Comparison of ENCODE assay signal across 25 cellular contexts in the genomic region with DNA sequence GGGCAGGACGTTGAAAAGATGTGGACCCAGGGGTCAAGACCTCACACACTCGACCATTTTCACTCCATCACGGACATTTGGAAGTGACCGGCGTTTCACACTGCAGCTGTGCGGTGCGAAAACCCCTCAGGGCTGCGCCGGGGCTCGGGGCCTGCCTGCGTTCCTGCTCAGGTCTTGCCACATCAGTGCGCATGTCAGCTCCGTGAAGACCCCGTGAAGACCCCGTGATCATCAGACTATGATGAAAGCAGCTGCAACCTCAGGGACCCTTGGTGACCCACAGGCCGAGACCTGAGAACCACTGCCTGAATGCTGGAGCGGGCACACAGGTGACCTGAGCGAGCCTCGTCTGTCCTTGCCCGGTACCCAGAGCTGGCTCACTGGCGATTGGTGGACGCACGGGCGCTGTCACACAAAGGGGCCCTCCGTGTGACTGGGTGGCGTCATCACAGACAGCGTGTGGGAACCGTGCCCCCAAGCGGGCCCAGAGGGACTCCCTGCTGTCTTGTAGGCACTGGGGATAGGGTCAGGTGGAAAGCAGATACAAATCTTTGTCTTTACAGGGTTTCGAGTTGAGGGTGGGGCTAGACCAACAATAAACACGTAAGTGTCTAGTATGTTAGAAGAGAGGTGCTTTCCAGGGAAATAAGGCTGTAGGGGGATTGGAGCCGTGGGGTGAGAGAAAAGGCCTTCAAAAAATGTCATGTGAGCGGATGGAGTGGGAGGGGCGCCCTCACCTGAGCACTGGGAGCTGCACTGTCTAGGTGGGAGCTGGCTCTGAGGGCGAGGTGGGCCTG. TPM values are rescaled to one million over a fixed set of nuclear protein-coding genes. Genes with fewer than 3 reads are reported as not detected.
A peak's percentile ranks its signal among the peaks of the same experiment; 100 is the strongest.
DNase-seq lines count a peak whose midpoint lies in the region; ATAC-seq, FAIRE-seq and TF ChIP-seq lines count a peak whose summit lies in the region.
"Had no signal": no experiment of that assay in that cellular context is flagged by ENCODE, and none has a peak within 500 bp of the region (broad histone marks: within the 10 kb centered on the region; RNA-seq: fewer than 3 reads in every experiment).

No MANE protein-coding gene starts in this region.

- no peaks in the 10 kb centered on the region for H3F3A ChIP-seq in SK-N-SH (replicated peaks; ENCODE audit: insufficient read depth)

- CTCF ChIA-PET in SK-N-SH (lab: Yijun Ruan, JAX), result interaction anchor here (0.7 kb wide), 1 partner anchor 13 kb away, joined by 3 read pairs; the partner anchor contains the start of gene MSANTD1
- CTCF ChIA-PET in WTC11 (lab: Charles Lee), result interaction anchor here (3.2 kb wide), 1 partner anchor 57 kb away, joined by 12 read pairs; no protein-coding TSS in a partner anchor
- CTCF ChIA-PET in CD4-positive, alpha-beta memory T cell (lab: Charles Lee; ENCODE audit: partially characterized antibody), result no interaction called here

- TF ChIP-seq EP300 in SK-N-SH (IDR thresholded peaks at IDR 0.05; ENCODE audit: borderline replicate concordance in 1 of 2, low read depth in 1 of 2, low read length in 1 of 2), result no peak
- TF ChIP-seq EP300 in stomach (IDR thresholded peaks at IDR 0.05), result no peak

- ATAC-seq in SK-N-SH treated with all-trans-retinoic acid at 6 μM for 48 hours (no peak), WTC11 (no peak), HG03432 (IDR thresholded peaks at IDR 0.05; ENCODE audit: unreplicated experiment) (no peak)
- ATAC-seq: left lobe of liver; stimulated activated memory B cell treated with anti-CD40 and anti-IgM and Interleukin-4, amounts not matched to agents 10 μg/mL and 1 μg/mL and 100 μg/mL, for 72 hours had no signal

- H3K36me3 ChIP-seq in SK-N-SH (replicated peaks in 1 of 2; ENCODE audit: control insufficient read depth in 1 of 2, insufficient read depth in 2 of 2, low read length in 1 of 2), result no peaks in the 10 kb centered on the region
- no peaks in the 10 kb centered on the region for H3K36me3 ChIP-seq in kidney (ENCODE audit: control insufficient read depth in 1 of 2, insufficient read depth in 2 of 2, low read length in 2 of 2)
- peaks cover 0 to 2% (median under 1%) of the 10 kb centered on the region in 4 donors for H3K36me3 ChIP-seq in stomach
- H3K36me3 ChIP-seq in CD4-positive, alpha-beta memory T cell (ENCODE audit: insufficient read depth, low read length), result no peaks in the 10 kb centered on the region
- H3K36me3 ChIP-seq: SJCRH30 had no signal

- TF ChIP-seq RAD21 in SK-N-SH (IDR thresholded peaks at IDR 0.05; ENCODE audit: low read length), result no peak

- H3K79me2 ChIP-seq in SK-N-SH (ENCODE audit: insufficient read depth), result no peaks in the 10 kb centered on the region

- intact Hi-C loops in kidney (cut with DNase I), result no loop called here
- intact Hi-C loops in stomach (cut with DNase I; ENCODE audit: low total_unique reads), result no loop called here
- intact Hi-C loops in CD4-positive, alpha-beta memory T cell (cut with micrococcal nuclease), result no loop called here

- H2AFZ ChIP-seq in SK-N-SH (ENCODE audit: low read depth), result no peak overlapping the region
- H2AFZ ChIP-seq: PC-9 had no signal

- H3K27ac ChIP-seq in SK-N-SH (ENCODE audit: low read depth in 2 of 2, low read length in 1 of 2) (no peak overlapping the region), kidney (ENCODE audit: low read depth in 2 of 2, low read length in 2 of 2) (no peak overlapping the region), stomach (no peak overlapping the region)
- H3K27ac ChIP-seq in CD4-positive, alpha-beta memory T cell (ENCODE audit: low read depth, low read length), result no peak overlapping the region
- H3K27ac ChIP-seq: 22Rv1, PC-9, SJCRH30, skin epidermis had no signal

- no peak overlapping the region for H3K4me3 Mint-ChIP-seq in WTC11
- no peak overlapping the region for H3K4me3 Mint-ChIP-seq in CD4-positive, alpha-beta memory T cell
- H3K4me3 Mint-ChIP-seq: activated CD4-positive, alpha-beta T cell treated with anti-CD3 and anti-CD28 coated beads, Interleukin-2, amount 10 ng/mL, durations not matched to agents 24 days and 14 days; IgD-negative memory B cell; nephron; stimulated activated memory B cell treated with anti-CD40 and anti-IgM and Interleukin-4, amounts not matched to agents 10 μg/mL and 1 μg/mL and 100 μg/mL, for 72 hours had no signal

- H3K27ac Mint-ChIP-seq in WTC11, result no peak overlapping the region
- peak overlapping the region in 1 of 7 donors; percentile 44 for H3K27ac Mint-ChIP-seq in CD4-positive, alpha-beta memory T cell
- H3K27ac Mint-ChIP-seq: activated CD4-positive, alpha-beta T cell treated with anti-CD3 and anti-CD28 coated beads, Interleukin-2, amount 10 ng/mL, durations not matched to agents 24 days and 14 days; nephron; stimulated activated memory B cell treated with anti-CD40 and anti-IgM and Interleukin-4, amounts not matched to agents 10 μg/mL and 1 μg/mL and 100 μg/mL, for 72 hours had no signal

- TF ChIP-seq CTCF in SK-N-SH (IDR thresholded peaks at IDR 0.05), result no peak
- TF ChIP-seq CTCF in WTC11 (IDR thresholded peaks at IDR 0.05), result no peak
- TF ChIP-seq CTCF in kidney (IDR thresholded peaks at IDR 0.05; ENCODE audit: borderline replicate concordance, extremely low read depth, insufficient read depth), result no peak
- no peak for TF ChIP-seq CTCF in stomach (IDR thresholded peaks at IDR 0.05)

- H3K9me3 ChIP-seq in SK-N-SH, result no peaks in the 10 kb centered on the region
- H3K9me3 ChIP-seq in kidney (ENCODE audit: control insufficient read depth in 1 of 2, low read length in 2 of 2), result no peaks in the 10 kb centered on the region
- no peaks in the 10 kb centered on the region for H3K9me3 ChIP-seq in stomach
- H3K9me3 ChIP-seq in CD4-positive, alpha-beta memory T cell (ENCODE audit: control insufficient read depth in 1 of 2, low read length in 2 of 2), result no peaks in the 10 kb centered on the region
- H3K9me3 ChIP-seq: SJCRH30 had no signal

- H3K27me3 ChIP-seq in SK-N-SH (ENCODE audit: insufficient read depth) (no peaks in the 10 kb centered on the region), stomach (no peaks in the 10 kb centered on the region)
- no peaks in the 10 kb centered on the region for H3K27me3 ChIP-seq in CD4-positive, alpha-beta memory T cell (ENCODE audit: insufficient read depth, low read length)
- H3K27me3 ChIP-seq: SJCRH30 had no signal

- no peaks in the 10 kb centered on the region for H3K27me3 Mint-ChIP-seq in WTC11 (ENCODE audit: low read depth)
- no peaks in the 10 kb centered on the region for H3K27me3 Mint-ChIP-seq in CD4-positive, alpha-beta memory T cell
- H3K27me3 Mint-ChIP-seq: activated CD4-positive, alpha-beta T cell treated with anti-CD3 and anti-CD28 coated beads, Interleukin-2, amount 10 ng/mL, durations not matched to agents 24 days and 14 days; stimulated activated memory B cell treated with anti-CD40 and anti-IgM and Interleukin-4, amounts not matched to agents 10 μg/mL and 1 μg/mL and 100 μg/mL, for 72 hours had no signal

- DNase-seq in SK-N-SH (peak; percentile 17), WTC11 (ENCODE audit: low spot score) (peak; percentile 6), kidney (peak; percentile 55), stomach (peak; percentile 17)
- no peak for DNase-seq in stimulated activated CD4-positive, alpha-beta T cell treated with anti-CD3 and anti-CD28 coated beads, Interleukin-1b, Interleukin-23, amount 100 ng/mL, for 48 hours
- DNase-seq in CD4-positive, alpha-beta memory T cell, result no peak
- DNase-seq: activated CD4-positive, alpha-beta T cell treated with anti-CD3 and anti-CD28 coated beads, Interleukin-2, amount 10 ng/mL, durations not matched to agents 24 days and 14 days; activated gamma-delta T cell treated with Interleukin-2 at 50 U/mL for 16 hours; amygdala; COR-L47; dermis blood vessel endothelial cell; DMS79 treated with DMSO at 0.1 percent for 48 hours; NCI-H1417; NCI-H2081 treated with DMSO at 0.1 percent for 48 hours; PC-9 had no signal

- no peaks in the 10 kb centered on the region for H3K9me2 ChIP-seq in SK-N-SH

- no peak for FAIRE-seq in kidney (lab: Jason Lieb, UNC)
- FAIRE-seq: endothelial cell of umbilical vein had no signal

- H3K9ac ChIP-seq in SK-N-SH (no peak overlapping the region), kidney (ENCODE audit: low read length in 2 of 2) (no peak overlapping the region)

- POLR2A ChIA-PET in SK-N-SH (lab: Yijun Ruan, JAX), result no interaction called here
- POLR2A ChIA-PET in WTC11 (lab: Charles Lee), result no interaction called here
- POLR2A ChIA-PET in CD4-positive, alpha-beta memory T cell (lab: Charles Lee; ENCODE audit: partially characterized antibody), result no interaction called here

- H3K4me1 ChIP-seq in SK-N-SH (ENCODE audit: control insufficient read depth in 1 of 2, insufficient read depth in 2 of 2, low read depth in 1 of 2, low read length in 1 of 2), result no peaks in the 10 kb centered on the region
- no peaks in the 10 kb centered on the region for H3K4me1 ChIP-seq in kidney (ENCODE audit: control insufficient read depth in 1 of 2, insufficient read depth in 1 of 2, low read depth in 1 of 2, low read length in 2 of 2)
- H3K4me1 ChIP-seq in stomach, result no peaks in the 10 kb centered on the region
- no peaks in the 10 kb centered on the region for H3K4me1 ChIP-seq in CD4-positive, alpha-beta memory T cell (ENCODE audit: insufficient read depth, low read length)
- H3K4me1 ChIP-seq: SJCRH30 had no signal

- H3K4me2 ChIP-seq in SK-N-SH, result no peak overlapping the region
- H3K4me2 ChIP-seq: PC-9 had no signal

- no peaks in the 10 kb centered on the region for H3K9me3 Mint-ChIP-seq in WTC11
- peaks cover 0 to 4% (median 0%) of the 10 kb centered on the region in 8 donors for H3K9me3 Mint-ChIP-seq in CD4-positive, alpha-beta memory T cell
- H3K9me3 Mint-ChIP-seq: activated CD4-positive, alpha-beta T cell treated with anti-CD3 and anti-CD28 coated beads, Interleukin-2, amount 10 ng/mL, durations not matched to agents 24 days and 14 days; IgD-negative memory B cell; nephron; stimulated activated memory B cell treated with anti-CD40 and anti-IgM and Interleukin-4, amounts not matched to agents 10 μg/mL and 1 μg/mL and 100 μg/mL, for 72 hours had no signal

- no peak for TF ChIP-seq POLR2A in stomach (IDR thresholded peaks at IDR 0.05)

- no peaks in the 10 kb centered on the region for H4K20me1 ChIP-seq in SK-N-SH (ENCODE audit: insufficient read depth)

- H3K36me3 Mint-ChIP-seq in WTC11, result no peaks in the 10 kb centered on the region
- peaks cover 0 to 1% of the 10 kb centered on the region in 2 donors for H3K36me3 Mint-ChIP-seq in CD4-positive, alpha-beta memory T cell

- no peaks in the 10 kb centered on the region for H3K4me1 Mint-ChIP-seq in WTC11
- no peaks in the 10 kb centered on the region for H3K4me1 Mint-ChIP-seq in CD4-positive, alpha-beta memory T cell
- H3K4me1 Mint-ChIP-seq: activated CD4-positive, alpha-beta T cell treated with anti-CD3 and anti-CD28 coated beads, Interleukin-2, amount 10 ng/mL, durations not matched to agents 24 days and 14 days; nephron had no signal

- no peak overlapping the region for H3K4me3 ChIP-seq in SK-N-SH (ENCODE audit: low read depth in 2 of 2, low read length in 1 of 2)
- H3K4me3 ChIP-seq in kidney (ENCODE audit: low read length in 2 of 2), result no peak overlapping the region
- H3K4me3 ChIP-seq in stomach, result no peak overlapping the region
- no peak overlapping the region for H3K4me3 ChIP-seq in CD4-positive, alpha-beta memory T cell (ENCODE audit: low read length in 2 of 2)
- H3K4me3 ChIP-seq: PC-9, SJCRH30, skin epidermis had no signal

- WGBS in SK-N-SH (ENCODE audit: low lambda C conversion rate), result 74% methylated on average over 20 of the region's 35 CpGs
- 85 to 91% (median 90%) methylated on average over 20 to 35 of the region's 35 CpGs for WGBS in stomach, 5 donors

RNA-seq across cellular contexts. Expression of gene MSANTD1, which starts 12.7 kb away (rescaled TPM):
- 0.15 and 0.18 TPM in 2 replicates for polyA plus RNA-seq in SK-N-SH (2012; rRNA removed)
- polyA plus RNA-seq in SK-N-SH (2012; cell fraction: cytosol; rRNA removed), result 0.07 and 0.08 TPM in 2 replicates
- 1.6 and 1.8 TPM in 2 replicates for polyA plus RNA-seq in SK-N-SH (2012; cell fraction: nucleus; rRNA removed)
- total RNA-seq in WTC11 (2021), result 0.98 to 1.1 TPM (median 0.99 TPM) in 3 replicates
- total RNA-seq in kidney, result 0.91 TPM
- not detected for polyA plus RNA-seq in kidney (ENCODE audit: insufficient read depth, low read depth, low replicate concordance)
- total RNA-seq in stomach, result 1 to 10 TPM in 4 of 5 donors, not detected in 1; 1.7 to 5.8 (median 4.1) TPM
- 1 to 10 TPM in 1 of 3 donors, under 1 TPM in 1, not detected in 1; 0.31 to 1.1 TPM for polyA plus RNA-seq in stomach
- 1 to 10 TPM; 2.0 to 2.2 TPM for total RNA-seq in CD4-positive, alpha-beta memory T cell
- under 1 TPM in 1 of 2 donors, not detected in 1; 0.08 TPM for polyA plus RNA-seq in CD4-positive, alpha-beta memory T cell
- polyA plus RNA-seq: IgD-negative memory B cell had no signal

RNA-seq across cellular contexts. Expression of gene RGS12, which starts 31.2 kb away (rescaled TPM):
- 11.4 and 18.4 TPM in 2 replicates for polyA plus RNA-seq in SK-N-SH (2012; rRNA removed)
- polyA plus RNA-seq in SK-N-SH (2012; cell fraction: cytosol; rRNA removed), result 7.2 and 9.5 TPM in 2 replicates
- 50.2 and 78.3 TPM in 2 replicates for polyA plus RNA-seq in SK-N-SH (2012; cell fraction: nucleus; rRNA removed)
- total RNA-seq in WTC11 (2021), result 21.0 to 24.7 TPM (median 24.2 TPM) in 3 replicates
- total RNA-seq in kidney, result 35.5 TPM
- 18.0 TPM for polyA plus RNA-seq in kidney (ENCODE audit: insufficient read depth, low read depth, low replicate concordance)
- 10 to 100 TPM in 2 of 5 donors, 1 to 10 TPM in 3; 3.5 to 51.8 (median 9.0) TPM for total RNA-seq in stomach
- polyA plus RNA-seq in stomach, result 10 to 100 TPM; 18.9 to 35.2 (median 20.5) TPM
- 10 to 100 TPM in 1 of 2 experiments, 1 to 10 TPM in 1; 9.7 to 10.6 TPM for total RNA-seq in CD4-positive, alpha-beta memory T cell
- polyA plus RNA-seq in CD4-positive, alpha-beta memory T cell, result 1 to 10 TPM in 1 of 2 donors, under 1 TPM in 1; 0.93 to 2.3 TPM

Comparison
In these comparisons a context has a peak if more than half of its experiments do, and no peak if none do; other contexts are left out.
1. DNase-seq: peak in SK-N-SH (single experiment), WTC11 (single experiment), kidney (single experiment) and stomach (single experiment); none in stimulated activated CD4-positive, alpha-beta T cell treated with anti-CD3 and anti-CD28 coated beads, Interleukin-1b, Interleukin-23, amount 100 ng/mL, for 48 hours (single experiment) and CD4-positive, alpha-beta memory T cell (0 of 5).